8 cellular contexts compared by ENCODE assay signal in the genomic region with DNA sequence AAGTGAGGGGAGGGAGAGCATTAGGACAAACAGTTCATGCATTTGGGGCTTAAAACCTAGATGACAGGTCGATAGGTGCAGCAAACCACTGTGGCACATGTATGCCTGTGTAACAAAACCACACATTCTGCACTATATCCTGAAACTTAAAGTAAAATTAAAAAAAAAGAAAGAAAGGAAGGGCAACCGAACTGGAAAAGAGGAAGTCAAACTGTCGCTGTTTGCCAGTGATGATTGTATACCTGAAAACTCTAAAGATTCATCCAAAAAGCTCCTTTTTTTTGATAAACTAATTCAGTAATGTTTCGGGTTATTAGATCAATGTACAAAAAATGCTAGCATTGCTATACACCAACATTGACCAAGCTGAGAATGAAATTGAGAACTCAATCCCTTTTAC.
"Had no signal": no experiment of that assay in that cellular context is flagged by ENCODE, and none has a peak within 500 bp of the region (broad histone marks: within the 10 kb centered on the region; RNA-seq: fewer than 3 reads in every experiment).

No MANE protein-coding gene starts in this region.

- H3K9me3 ChIP-seq: HAP-1 had no signal

- H3K9ac ChIP-seq: GM23248 had no signal

- H3K27ac ChIP-seq: GM23248, HL-60 had no signal

- H2AFZ ChIP-seq: GM23248 had no signal

- H3K36me3 ChIP-seq: HAP-1 had no signal

- ATAC-seq: HCT116, HepG2 had no signal

- FAIRE-seq: HepG2 had no signal

- DNase-seq: GM23248, GOT3, H7, HFFc6 had no signal

- H3K4me3 ChIP-seq: GM23248, HAP-1 had no signal

- H3K4me1 ChIP-seq: HAP-1 had no signal
